Comparison of ENCODE assay signal across 1 cellular context in the genomic region with DNA sequence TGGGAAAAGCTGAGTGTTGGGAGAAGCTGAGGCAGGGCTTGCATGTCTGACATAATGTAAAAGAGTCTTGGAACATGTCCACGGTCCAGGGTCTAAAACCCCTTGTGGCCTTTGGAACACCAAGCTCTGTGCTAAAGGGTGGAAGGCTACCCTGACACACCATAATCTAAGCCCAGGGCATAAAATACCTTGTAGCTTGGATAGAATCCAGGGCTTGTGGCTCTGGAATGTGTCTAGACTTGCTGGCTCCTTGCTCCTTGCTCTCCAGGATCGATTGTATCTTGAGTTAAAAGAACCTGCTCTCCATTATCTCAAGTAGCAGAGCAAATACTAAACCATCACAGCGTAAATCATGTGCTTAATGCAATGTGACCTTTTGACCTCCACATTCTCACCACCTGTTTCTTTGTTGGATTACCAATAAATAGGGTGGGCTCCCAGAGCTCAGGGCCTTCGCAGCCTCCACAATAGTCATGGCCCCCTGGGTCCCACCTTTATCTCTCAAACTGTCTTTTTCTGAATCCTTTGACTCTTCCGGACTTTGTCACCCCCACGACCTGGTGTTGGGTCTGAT.
TF ChIP-seq lines count a peak whose summit lies in the region.

No MANE protein-coding gene starts in this region.

TF ChIP-seq in SK-N-SH treated with all-trans-retinoic acid at 6 μM for 48 hours, 23 proteins besides CTCF, POLR2A, EP300 and RAD21:
- peak; percentile 61 for TF ChIP-seq ISL1 (CRISPR knock-in tag; IDR thresholded peaks at IDR 0.05)
